ENCODE assay signal across 8 cellular contexts in the genomic region with DNA sequence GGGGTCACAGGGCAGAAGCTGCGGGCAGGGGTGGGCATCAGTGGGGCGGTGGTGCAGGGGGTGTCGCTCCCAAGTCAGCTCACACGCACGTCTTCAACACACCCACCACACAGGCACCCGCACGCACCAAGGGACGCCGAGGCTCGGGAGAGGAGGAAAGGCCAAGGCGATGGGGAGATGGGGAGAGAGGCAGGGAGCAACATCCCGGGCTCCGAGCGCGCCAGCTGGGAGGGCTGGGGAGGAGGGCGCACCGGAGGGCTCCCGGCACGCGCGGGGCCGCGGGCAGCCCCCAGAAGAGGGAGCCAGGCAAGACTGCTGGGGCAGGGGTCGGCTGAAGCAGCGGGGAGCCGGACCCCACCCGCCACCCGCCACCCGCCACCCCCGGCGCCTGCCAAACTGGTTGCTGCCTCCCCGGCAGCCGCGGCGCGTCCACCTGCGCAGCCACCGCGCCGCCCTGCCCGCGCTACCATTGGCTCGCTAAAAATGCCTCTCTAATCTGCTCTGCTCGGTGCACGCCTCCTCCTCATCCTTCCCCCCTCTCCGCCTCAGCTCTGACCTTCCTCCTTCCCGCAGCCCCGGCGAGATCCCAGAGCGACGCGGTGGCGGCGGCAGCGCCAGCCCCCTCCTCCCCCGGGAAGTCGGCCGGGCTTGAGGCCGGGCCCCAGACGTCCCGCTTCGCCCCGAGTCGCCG. TPM values are rescaled to one million over a fixed set of nuclear protein-coding genes. Genes with fewer than 3 reads are reported as not detected.
A peak's percentile ranks its signal among the peaks of the same experiment; 100 is the strongest.
DNase-seq lines count a peak whose midpoint lies in the region; ATAC-seq and TF ChIP-seq lines count a peak whose summit lies in the region.

A gene with protein sequence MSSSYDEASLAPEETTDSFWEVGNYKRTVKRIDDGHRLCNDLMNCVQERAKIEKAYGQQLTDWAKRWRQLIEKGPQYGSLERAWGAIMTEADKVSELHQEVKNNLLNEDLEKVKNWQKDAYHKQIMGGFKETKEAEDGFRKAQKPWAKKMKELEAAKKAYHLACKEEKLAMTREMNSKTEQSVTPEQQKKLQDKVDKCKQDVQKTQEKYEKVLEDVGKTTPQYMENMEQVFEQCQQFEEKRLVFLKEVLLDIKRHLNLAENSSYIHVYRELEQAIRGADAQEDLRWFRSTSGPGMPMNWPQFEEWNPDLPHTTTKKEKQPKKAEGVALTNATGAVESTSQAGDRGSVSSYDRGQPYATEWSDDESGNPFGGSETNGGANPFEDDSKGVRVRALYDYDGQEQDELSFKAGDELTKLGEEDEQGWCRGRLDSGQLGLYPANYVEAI (plus strand): TSS at position 526 of the 691 bp plus-strand sequence. CDS start 60,230 bp downstream, outside the sequence.

- BruUV-seq in Caco-2 (replicated peaks; lab: Mats Ljungman, UMichigan): no TSS peak

- H3K9ac ChIP-seq in skeletal muscle satellite cell (ENCODE audit: low read depth, low read length) (no peak within 1 kb of the TSS), Karpas-422 (ENCODE audit: low read length) (no peak within 1 kb of the TSS)

- intact Hi-C loops in Caco-2 (cut with micrococcal nuclease; ENCODE audit: unreplicated experiment): loop anchor here (10.0 kb wide), 1 partner anchor 59 kb away; no protein-coding TSS in a partner anchor
- intact Hi-C loops in activated T-helper 2 cell treated with anti-CD3 and anti-CD28 coated beads, Interferon-gamma antibody, Interleukin-2, Interleukin-4, amounts not matched to agents 10 μg/mL and 5 μg/mL and 100 μg/mL, durations not matched to agents 14 hours and 24 hours and 36 hours (cut with micrococcal nuclease): no loop called here
- intact Hi-C loops in left cardiac atrium (cut with DNase I): no loop called here
- intact Hi-C loops in lower leg skin (cut with DNase I; ENCODE audit: low total_unique reads): no loop called here

- no peaks in the 10 kb centered on the region for H3K9me3 Mint-ChIP-seq in Caco-2 (ENCODE audit: unreplicated experiment)
- H3K9me3 Mint-ChIP-seq in IgD-negative memory B cell: no peaks in the 10 kb centered on the region
- no peaks in the 10 kb centered on the region for H3K9me3 Mint-ChIP-seq in activated T-helper 2 cell treated with anti-CD3 and anti-CD28 coated beads, Interferon-gamma antibody, Interleukin-2, Interleukin-4, amounts not matched to agents 10 μg/mL and 5 μg/mL and 100 μg/mL, durations not matched to agents 14 hours and 24 hours and 36 hours

- TF ChIP-seq CTCF in Caco-2 (IDR thresholded peaks at IDR 0.05; ENCODE audit: insufficient read depth in 1 of 2, low read depth in 1 of 2, low read length in 1 of 2, severe bottlenecking in 1 of 2, unreplicated experiment in 1 of 2): no peak
- TF ChIP-seq CTCF in lower leg skin (IDR thresholded peaks at IDR 0.05): no peak

- peak within 1 kb of the TSS; percentile 79 for H3K4me3 Mint-ChIP-seq in Caco-2 (ENCODE audit: unreplicated experiment)
- peak within 1 kb of the TSS in 3 of 4 donors; percentile 73 to 88 (median 76) for H3K4me3 Mint-ChIP-seq in IgD-negative memory B cell
- H3K4me3 Mint-ChIP-seq in activated T-helper 2 cell treated with anti-CD3 and anti-CD28 coated beads, Interferon-gamma antibody, Interleukin-2, Interleukin-4, amounts not matched to agents 10 μg/mL and 5 μg/mL and 100 μg/mL, durations not matched to agents 14 hours and 24 hours and 36 hours (ENCODE audit: low read depth): peak within 1 kb of the TSS; percentile 45

- no peaks in the 10 kb centered on the region for H3K79me2 ChIP-seq in Karpas-422 (ENCODE audit: low read length)

- no peaks in the 10 kb centered on the region for H3K9me2 ChIP-seq in Karpas-422 (replicated peaks; ENCODE audit: insufficient read depth, low read length)

- no peaks in the 10 kb centered on the region for H4K20me1 ChIP-seq in Karpas-422 (ENCODE audit: insufficient read depth, low read depth, low read length)

- no peak for TF ChIP-seq POLR2A in lower leg skin (IDR thresholded peaks at IDR 0.05)

- H3K9me3 ChIP-seq in Caco-2 (no peaks in the 10 kb centered on the region), skeletal muscle satellite cell (replicated peaks; ENCODE audit: low read length) (no peaks in the 10 kb centered on the region), Karpas-422 (ENCODE audit: low read length) (no peaks in the 10 kb centered on the region)

- H3K4me2 ChIP-seq in skeletal muscle satellite cell (ENCODE audit: low read length): peak within 1 kb of the TSS; percentile 73
- H3K4me2 ChIP-seq in Karpas-422 (ENCODE audit: low read depth, low read length, poor library complexity, severe bottlenecking): no peak within 1 kb of the TSS

- POLR2A ChIA-PET in Caco-2 (lab: Charles Lee): interaction anchor here (0.7 kb wide), 1 partner anchor 229 kb away, joined by 6 read pairs; a partner anchor contains a TSS

- H3K27me3 Mint-ChIP-seq in Caco-2 (ENCODE audit: insufficient read depth, unreplicated experiment) (no peaks in the 10 kb centered on the region), IgD-negative memory B cell (peaks cover 17% of the 10 kb centered on the region)
- peaks cover 22% of the 10 kb centered on the region for H3K27me3 Mint-ChIP-seq in activated T-helper 2 cell treated with anti-CD3 and anti-CD28 coated beads, Interferon-gamma antibody, Interleukin-2, Interleukin-4, amounts not matched to agents 10 μg/mL and 5 μg/mL and 100 μg/mL, durations not matched to agents 14 hours and 24 hours and 36 hours (ENCODE audit: low read depth)

- peaks cover 9% of the 10 kb centered on the region for H3K4me1 ChIP-seq in Caco-2
- H3K4me1 ChIP-seq in skeletal muscle satellite cell (ENCODE audit: control insufficient read depth, insufficient read depth, low read length): peaks cover 4% of the 10 kb centered on the region
- H3K4me1 ChIP-seq in Karpas-422 (ENCODE audit: low read length): peaks cover 12% of the 10 kb centered on the region

- peak; percentile 63 to 73 for ATAC-seq in left cardiac atrium

- H3K4me1 Mint-ChIP-seq in Caco-2 (ENCODE audit: low read depth, unreplicated experiment) (peaks cover 12% of the 10 kb centered on the region), IgD-negative memory B cell (peaks cover 19 to 26% (median 21%) of the 10 kb centered on the region in 3 donors)
- peaks cover 6% of the 10 kb centered on the region for H3K4me1 Mint-ChIP-seq in activated T-helper 2 cell treated with anti-CD3 and anti-CD28 coated beads, Interferon-gamma antibody, Interleukin-2, Interleukin-4, amounts not matched to agents 10 μg/mL and 5 μg/mL and 100 μg/mL, durations not matched to agents 14 hours and 24 hours and 36 hours (ENCODE audit: low read depth)

- CTCF ChIA-PET in Caco-2 (lab: Charles Lee): no interaction called here

- H3K27me3 ChIP-seq in Caco-2 (replicated peaks; ENCODE audit: control insufficient read depth, insufficient read depth, low read length) (no peaks in the 10 kb centered on the region), skeletal muscle satellite cell (ENCODE audit: control insufficient read depth, insufficient read depth, low read length) (peaks cover 44% of the 10 kb centered on the region), Karpas-422 (ENCODE audit: low read length) (no peaks in the 10 kb centered on the region)

- H3K4me3 ChIP-seq in Caco-2 (ENCODE audit: low read depth, low read length) (peak within 1 kb of the TSS; percentile 57), skeletal muscle satellite cell (ENCODE audit: low read length) (peak within 1 kb of the TSS; percentile 60), Karpas-422 (ENCODE audit: low read length) (no peak within 1 kb of the TSS), lower leg skin (ENCODE audit: low read depth, poor library complexity, severe bottlenecking) (no peak within 1 kb of the TSS)

- H2AFZ ChIP-seq in Karpas-422 (ENCODE audit: low read length): no peak within 1 kb of the TSS

- H3K36me3 ChIP-seq in Caco-2 (ENCODE audit: control insufficient read depth, insufficient read depth, low read length) (no peaks in the 10 kb centered on the region), skeletal muscle satellite cell (ENCODE audit: insufficient read depth, low read length) (no peaks in the 10 kb centered on the region), Karpas-422 (ENCODE audit: insufficient read depth, low read length) (no peaks in the 10 kb centered on the region)

- DNase-seq in Caco-2 (peak; percentile 63 to 66), left cardiac atrium (no peak), Karpas-422 (no peak), lower leg skin (ENCODE audit: low spot score in 2 of 2) (no peak), OCI-M1 (lab: John Stamatoyannopoulos, UW) (no peak)
- no peak for DNase-seq in activated T-helper 2 cell treated with anti-CD3 and anti-CD28 coated beads, Interferon-gamma antibody, Interleukin-2, Interleukin-4, amounts not matched to agents 10 μg/mL and 5 μg/mL and 100 μg/mL, durations not matched to agents 14 hours and 24 hours and 36 hours (ENCODE audit: low spot score)

- WGBS in lower leg skin, 2 donors: 3 to 4% methylated on average over 35 to 47 of the region's 65 CpGs

- no peak within 1 kb of the TSS for H3K27ac ChIP-seq in Karpas-422 (ENCODE audit: low read length)

- H3K27ac Mint-ChIP-seq in Caco-2 (ENCODE audit: unreplicated experiment): peak within 1 kb of the TSS; percentile 26
- no peak within 1 kb of the TSS for H3K27ac Mint-ChIP-seq in IgD-negative memory B cell
- no peak within 1 kb of the TSS for H3K27ac Mint-ChIP-seq in activated T-helper 2 cell treated with anti-CD3 and anti-CD28 coated beads, Interferon-gamma antibody, Interleukin-2, Interleukin-4, amounts not matched to agents 10 μg/mL and 5 μg/mL and 100 μg/mL, durations not matched to agents 14 hours and 24 hours and 36 hours

- no peaks in the 10 kb centered on the region for H3K36me3 Mint-ChIP-seq in Caco-2 (ENCODE audit: insufficient read depth, unreplicated experiment)
- no peaks in the 10 kb centered on the region for H3K36me3 Mint-ChIP-seq in IgD-negative memory B cell
- H3K36me3 Mint-ChIP-seq in activated T-helper 2 cell treated with anti-CD3 and anti-CD28 coated beads, Interferon-gamma antibody, Interleukin-2, Interleukin-4, amounts not matched to agents 10 μg/mL and 5 μg/mL and 100 μg/mL, durations not matched to agents 14 hours and 24 hours and 36 hours (ENCODE audit: low read depth): no peaks in the 10 kb centered on the region

RNA-seq across cellular contexts. Expression of the gene that starts here (rescaled TPM):
- 3.4 and 3.7 TPM in 2 replicates for total RNA-seq in Caco-2 (2022)
- not detected for polyA plus RNA-seq in IgD-negative memory B cell
- total RNA-seq in activated T-helper 2 cell treated with anti-CD3 and anti-CD28 coated beads, Interferon-gamma antibody, Interleukin-2, Interleukin-4, amounts not matched to agents 10 μg/mL and 5 μg/mL and 100 μg/mL, durations not matched to agents 14 hours and 24 hours and 36 hours: not detected in 2 replicates
- 1 to 10 TPM; 3.4 to 8.4 TPM for total RNA-seq in left cardiac atrium
- 0.44 TPM in 1 of 2 replicates, not detected in the other for total RNA-seq in skeletal muscle satellite cell (2012; rRNA removed)
- not detected in 2 replicates for total RNA-seq in Karpas-422 (2014; rRNA removed; shearing (Covaris generic); ENCODE audit: low replicate concordance)
- total RNA-seq in lower leg skin: under 1 TPM in 3 of 4 donors, not detected in 1; 0.08 to 0.42 (median 0.10) TPM

Comparison
In these comparisons a context has a peak if more than half of its experiments do, and no peak if none do; other contexts are left out.
1. DNase-seq: peak in Caco-2 (2 of 2); none in activated T-helper 2 cell treated with anti-CD3 and anti-CD28 coated beads, Interferon-gamma antibody, Interleukin-2, Interleukin-4, amounts not matched to agents 10 μg/mL and 5 μg/mL and 100 μg/mL, durations not matched to agents 14 hours and 24 hours and 36 hours (single experiment), left cardiac atrium (single experiment), Karpas-422 (single experiment), lower leg skin (0 of 2) and OCI-M1 (single experiment).
2. H3K4me3 ChIP-seq: peak in Caco-2 (single experiment) and skeletal muscle satellite cell (single experiment); none in Karpas-422 (single experiment) and lower leg skin (single experiment).
3. Peak in every context shown above with its lines, with median percentiles within 50 percentile points of each other: H3K4me3 Mint-ChIP-seq.